In the genomic region with DNA sequence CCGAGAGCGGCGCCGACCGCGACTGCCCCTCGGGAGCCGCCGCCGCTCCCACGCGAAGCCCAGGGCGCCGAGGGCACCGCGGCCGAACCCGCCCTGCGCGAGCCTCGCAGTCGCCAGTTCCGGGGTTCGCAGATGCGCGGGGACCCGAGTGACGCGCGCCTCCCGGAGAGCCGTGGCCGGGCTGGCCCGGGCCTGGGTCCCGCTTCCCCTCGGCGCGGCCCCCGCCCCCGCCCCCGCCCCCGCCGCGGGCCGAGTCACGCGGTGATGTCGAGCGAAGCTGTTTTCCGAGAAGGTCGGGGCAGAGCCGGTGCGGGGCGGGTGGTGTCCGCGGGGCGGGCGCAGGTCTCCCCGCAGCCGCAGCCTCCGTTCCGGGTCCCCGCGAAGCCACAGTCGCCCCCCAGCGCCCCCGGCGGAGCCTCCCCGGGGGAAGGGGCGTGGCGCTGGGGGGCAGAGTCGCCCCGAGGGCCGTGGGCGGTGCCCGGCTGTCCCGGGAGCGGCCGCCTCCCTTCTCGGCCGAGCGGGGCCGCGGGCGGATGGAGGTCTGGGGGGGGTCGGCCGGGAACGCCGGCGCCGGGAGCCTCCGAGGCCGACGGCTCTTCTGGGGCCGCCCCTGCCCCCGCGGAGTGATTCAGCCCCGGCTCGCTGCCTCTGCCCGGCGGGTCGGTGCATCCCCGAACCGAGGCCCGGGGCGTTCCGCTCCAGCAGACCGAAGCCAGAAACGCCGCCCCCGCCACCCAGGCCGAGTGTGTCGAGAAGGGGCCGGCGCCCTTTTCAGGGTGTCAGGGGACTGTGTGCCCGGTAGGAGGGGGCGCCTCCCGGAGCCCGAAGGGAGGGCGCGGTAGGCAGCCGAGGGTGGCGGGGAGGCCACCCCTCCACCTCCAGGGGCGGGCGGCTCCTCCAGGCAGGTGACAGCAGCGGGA, we compare ENCODE assay signal across 8 cellular contexts. TPM values are rescaled to one million over a fixed set of nuclear protein-coding genes. Genes with fewer than 3 reads are reported as not detected.
DNase-seq lines count a peak whose midpoint lies in the region; ATAC-seq and TF ChIP-seq lines count a peak whose summit lies in the region.

No MANE protein-coding gene starts in this region.

- POLR2A ChIA-PET in activated CD8-positive, alpha-beta T cell treated with anti-CD3 and anti-CD28 coated beads for 36 hours (lab: Charles Lee), result interaction anchor here (1.0 kb wide), 1 partner anchor 119 kb away, joined by 3 read pairs; no protein-coding TSS in a partner anchor
- POLR2A ChIA-PET in naive thymus-derived CD8-positive, alpha-beta T cell (lab: Charles Lee), result interaction anchor here (2.8 kb wide), 1 partner anchor 30 kb away, joined by 10 read pairs; no protein-coding TSS in a partner anchor

- H3K27me3 ChIP-seq in ACC112 (ENCODE audit: insufficient read depth, low read length), result peaks cover 13% of the 10 kb centered on the region; the same call in 1 of the 2 replicates
- no peaks in the 10 kb centered on the region for H3K27me3 ChIP-seq in HAP-1 (ENCODE audit: low read depth)
- no peaks in the 10 kb centered on the region for H3K27me3 ChIP-seq in esophagus (ENCODE audit: control insufficient read depth in 1 of 2, insufficient read depth in 2 of 2, low read length in 2 of 2)

- H3K4me1 ChIP-seq in ACC112 (ENCODE audit: control insufficient read depth, insufficient read depth, low read length, unreplicated experiment), result peaks cover 44% of the 10 kb centered on the region
- H3K4me1 ChIP-seq in HAP-1, result 0 out of 2 replicates have a peak, but pooled peaks cover 2% of the 10 kb centered on the region
- peaks cover 7 to 28% of the 10 kb centered on the region in 2 donors for H3K4me1 ChIP-seq in esophagus (ENCODE audit: control insufficient read depth in 2 of 2, insufficient read depth in 2 of 2, low read length in 1 of 2)
- H3K4me1 ChIP-seq in urinary bladder (ENCODE audit: insufficient read depth), result peaks cover 2% of the 10 kb centered on the region

- no peaks in the 10 kb centered on the region for H3K9me3 ChIP-seq in HAP-1
- H3K9me3 ChIP-seq in esophagus (ENCODE audit: control insufficient read depth in 2 of 2, insufficient read depth in 1 of 2, low read depth in 1 of 2, low read length in 1 of 2), result no peaks in the 10 kb centered on the region

- H2AFZ ChIP-seq in ACC112 (ENCODE audit: low read length, unreplicated experiment), result no peak overlapping the region

- ATAC-seq in activated CD8-positive, alpha-beta T cell treated with anti-CD3 and anti-CD28 coated beads for 36 hours, result peak; percentile 21
- peak in 1 of 2 donors; percentile 35 for ATAC-seq in naive thymus-derived CD8-positive, alpha-beta T cell
- no peak for ATAC-seq in HG03342 (IDR thresholded peaks at IDR 0.05; ENCODE audit: unreplicated experiment)

- in situ Hi-C loops in HAP-1 (cut with MboI; ENCODE audit: low sequenced_read_pairs), result no loop called here

- H3K4me3 Mint-ChIP-seq in activated CD8-positive, alpha-beta T cell treated with anti-CD3 and anti-CD28 coated beads for 36 hours, result peak overlapping the region; percentile 42
- peak overlapping the region in 4 of 10 donors; percentile 24 to 84 (median 46) for H3K4me3 Mint-ChIP-seq in naive thymus-derived CD8-positive, alpha-beta T cell

- intact Hi-C loops in activated CD8-positive, alpha-beta T cell treated with anti-CD3 and anti-CD28 coated beads for 36 hours (cut with micrococcal nuclease), result no loop called here

- TF ChIP-seq CTCF in activated CD8-positive, alpha-beta T cell treated with anti-CD3 and anti-CD28 coated beads for 36 hours (IDR thresholded peaks at IDR 0.05), result no peak

- peaks cover 7% of the 10 kb centered on the region for H3K36me3 Mint-ChIP-seq in activated CD8-positive, alpha-beta T cell treated with anti-CD3 and anti-CD28 coated beads for 36 hours (ENCODE audit: low read depth)
- H3K36me3 Mint-ChIP-seq in naive thymus-derived CD8-positive, alpha-beta T cell, result no peaks in the 10 kb centered on the region

- H3K9me3 Mint-ChIP-seq in activated CD8-positive, alpha-beta T cell treated with anti-CD3 and anti-CD28 coated beads for 36 hours, result no peaks in the 10 kb centered on the region
- no peaks in the 10 kb centered on the region for H3K9me3 Mint-ChIP-seq in naive thymus-derived CD8-positive, alpha-beta T cell

- H3K27me3 Mint-ChIP-seq in activated CD8-positive, alpha-beta T cell treated with anti-CD3 and anti-CD28 coated beads for 36 hours, result peaks cover 8% of the 10 kb centered on the region
- H3K27me3 Mint-ChIP-seq in naive thymus-derived CD8-positive, alpha-beta T cell, result peaks cover 0 to 11% (median 0%) of the 10 kb centered on the region in 5 donors

- CTCF ChIA-PET in activated CD8-positive, alpha-beta T cell treated with anti-CD3 and anti-CD28 coated beads for 36 hours (lab: Charles Lee), result no interaction called here

- H3K4me3 ChIP-seq in ACC112 (ENCODE audit: low read depth, low read length) (peak overlapping the region; percentile 79), HAP-1 (peak overlapping the region; percentile 32), esophagus (ENCODE audit: low read depth in 1 of 2, low read length in 2 of 2) (peak overlapping the region; percentile 71 to 88), urinary bladder (ENCODE audit: low read depth, low read length) (peak overlapping the region; percentile 90)

- H3K27ac Mint-ChIP-seq in activated CD8-positive, alpha-beta T cell treated with anti-CD3 and anti-CD28 coated beads for 36 hours, result no peak overlapping the region
- H3K27ac Mint-ChIP-seq in naive thymus-derived CD8-positive, alpha-beta T cell, result no peak overlapping the region

- H3K79me2 ChIP-seq in ACC112 (ENCODE audit: control insufficient read depth, insufficient read depth, low read length, unreplicated experiment), result peaks cover 44% of the 10 kb centered on the region

- 2% methylated on average over 74 to 126 of the region's 126 CpGs for WGBS in esophagus, 2 donors
- 3% methylated on average over 125 of the region's 126 CpGs for WGBS in urinary bladder

- DNase-seq in HAP-1 (ENCODE audit: low spot score in 2 of 2) (peak in 1 of 2 experiments; percentile 36), NCI-H2196 treated with DMSO at 0.1 percent for 48 hours (lab: John Stamatoyannopoulos, UW; ENCODE audit: unreplicated experiment) (no peak)
- DNase-seq in activated CD8-positive, alpha-beta T cell treated with anti-CD3 and anti-CD28 coated beads for 36 hours, result peak; percentile 74
- peak in 6 of 10 donors; percentile 23 to 56 (median 31) for DNase-seq in naive thymus-derived CD8-positive, alpha-beta T cell

- H3K4me1 Mint-ChIP-seq in activated CD8-positive, alpha-beta T cell treated with anti-CD3 and anti-CD28 coated beads for 36 hours (ENCODE audit: low read depth), result peaks cover 37% of the 10 kb centered on the region
- peaks cover 6 to 45% (median 28%) of the 10 kb centered on the region in 4 donors for H3K4me1 Mint-ChIP-seq in naive thymus-derived CD8-positive, alpha-beta T cell

- H3K27ac ChIP-seq in ACC112 (ENCODE audit: low read depth, low read length) (peak overlapping the region; percentile 89), esophagus (ENCODE audit: low read depth in 2 of 2, low read length in 1 of 2) (peak overlapping the region; percentile 79 to 89), urinary bladder (ENCODE audit: low read depth) (peak overlapping the region; percentile 44)

- no peaks in the 10 kb centered on the region for H3K36me3 ChIP-seq in ACC112 (ENCODE audit: insufficient read depth, low read length)
- peaks cover 3% of the 10 kb centered on the region for H3K36me3 ChIP-seq in HAP-1 (replicated peaks)
- peaks cover 0 to 21% of the 10 kb centered on the region in 2 donors for H3K36me3 ChIP-seq in esophagus (ENCODE audit: control insufficient read depth in 2 of 2, insufficient read depth in 2 of 2, low read length in 1 of 2)
- no peaks in the 10 kb centered on the region for H3K36me3 ChIP-seq in urinary bladder (ENCODE audit: insufficient read depth)

RNA-seq across cellular contexts. Expression of a gene that starts 1.5 kb away (rescaled TPM):
- total RNA-seq in activated CD8-positive, alpha-beta T cell treated with anti-CD3 and anti-CD28 coated beads for 36 hours, result 10 to 100 TPM; 23.3 to 24.1 TPM
- polyA plus RNA-seq in esophagus (100 to 1,000 TPM; 143 to 169 TPM), urinary bladder (118 TPM)
- total RNA-seq in naive thymus-derived CD8-positive, alpha-beta T cell, result 1 to 10 TPM; 4.1 to 4.6 TPM
- 1 to 10 TPM in 2 of 3 donors, under 1 TPM in 1; 0.42 to 4.8 (median 1.3) TPM for polyA plus RNA-seq in naive thymus-derived CD8-positive, alpha-beta T cell
- total RNA-seq in urinary bladder, result 37.7 TPM

Comparison
In these comparisons a context has a peak if more than half of its experiments do, and no peak if none do; other contexts are left out.
1. H3K4me3 ChIP-seq: peak in every context shown above with its lines; median percentile 90 in urinary bladder; 80 in esophagus; 79 in ACC112; 32 in HAP-1.